11 cellular contexts compared by ENCODE assay signal in genomic region chr1:1462318-1462966, GRCh38. TPM values are rescaled to one million over a fixed set of nuclear protein-coding genes. Genes with fewer than 3 reads are reported as not detected.
DNase-seq lines count a peak whose midpoint lies in the region; ATAC-seq and TF ChIP-seq lines count a peak whose summit lies in the region.
"Had no signal": no experiment of that assay in that cellular context is flagged by ENCODE, and none has a peak within 500 bp of the region (broad histone marks: within the 10 kb centered on the region; RNA-seq: fewer than 3 reads in every experiment).

No MANE protein-coding gene starts in this region.

- peaks cover 6% of the 10 kb centered on the region for H3K4me1 ChIP-seq in lower lobe of right lung

- H3K4me3 ChIP-seq in lower lobe of right lung, result peak overlapping the region; percentile 34
- H3K4me3 ChIP-seq: PC-9 had no signal

- no peaks in the 10 kb centered on the region for H3K27me3 ChIP-seq in lower lobe of right lung (ENCODE audit: low read depth)

- DNase-seq in D341Med (ENCODE audit: low spot score) (peak; percentile 29), HPDE6-E6E7 (ENCODE audit: extremely low spot score) (peak; percentile 64), lower lobe of right lung (peak; percentile 87), CD1c-positive myeloid dendritic cell (ENCODE audit: extremely low spot score) (no peak), T-helper 9 cell (no peak), mesothelial cell of epicardium (ENCODE audit: low spot score in 2 of 2, unreplicated experiment in 2 of 2) (no peak)
- no peak for DNase-seq in activated naive CD8-positive, alpha-beta T cell treated with anti-CD3 and anti-CD28 coated beads, Interleukin-2, amount 10 ng/mL, durations not matched to agents 7 days and 5 days

- peaks cover 3% of the 10 kb centered on the region for H3K36me3 Mint-ChIP-seq in activated naive CD8-positive, alpha-beta T cell treated with anti-CD3 and anti-CD28 coated beads, Interleukin-2, amount 10 ng/mL, durations not matched to agents 7 days and 5 days
- H3K36me3 Mint-ChIP-seq in mesothelial cell of epicardium, result no peaks in the 10 kb centered on the region

- peak overlapping the region; percentile 63 for H3K27ac ChIP-seq in lower lobe of right lung
- H3K27ac ChIP-seq: PC-9 had no signal

- TF ChIP-seq CTCF in lower lobe of right lung (IDR thresholded peaks at IDR 0.05) (no peak), mesothelial cell of epicardium (IDR thresholded peaks at IDR 0.05; ENCODE audit: unreplicated experiment) (no peak)

- peak; percentile 74 for ATAC-seq in activated naive CD8-positive, alpha-beta T cell treated with anti-CD3 and anti-CD28 coated beads, Interleukin-2, amount 10 ng/mL, durations not matched to agents 7 days and 5 days (ENCODE audit: low read depth)
- peak; percentile 94 to 97 for ATAC-seq in lower lobe of right lung
- ATAC-seq in HG03342 (IDR thresholded peaks at IDR 0.05; ENCODE audit: unreplicated experiment), result no peak

- no peaks in the 10 kb centered on the region for H3K9me3 ChIP-seq in lower lobe of right lung

- peak overlapping the region; percentile 67 for H3K27ac Mint-ChIP-seq in activated naive CD8-positive, alpha-beta T cell treated with anti-CD3 and anti-CD28 coated beads, Interleukin-2, amount 10 ng/mL, durations not matched to agents 7 days and 5 days
- H3K27ac Mint-ChIP-seq in mesothelial cell of epicardium, result no peak overlapping the region

- H3K27me3 Mint-ChIP-seq in activated naive CD8-positive, alpha-beta T cell treated with anti-CD3 and anti-CD28 coated beads, Interleukin-2, amount 10 ng/mL, durations not matched to agents 7 days and 5 days, result peaks cover 2% of the 10 kb centered on the region
- H3K27me3 Mint-ChIP-seq in mesothelial cell of epicardium (ENCODE audit: low read depth), result no peaks in the 10 kb centered on the region

- no peaks in the 10 kb centered on the region for H3K4me1 Mint-ChIP-seq in activated naive CD8-positive, alpha-beta T cell treated with anti-CD3 and anti-CD28 coated beads, Interleukin-2, amount 10 ng/mL, durations not matched to agents 7 days and 5 days
- H3K4me1 Mint-ChIP-seq in mesothelial cell of epicardium, result no peaks in the 10 kb centered on the region
- H3K4me1 Mint-ChIP-seq: central memory CD8-positive, alpha-beta T cell had no signal

- no peaks in the 10 kb centered on the region for H3K36me3 ChIP-seq in lower lobe of right lung

- POLR2A ChIA-PET in activated naive CD8-positive, alpha-beta T cell treated with anti-CD3 and anti-CD28 coated beads, Interleukin-2, amount 10 ng/mL, durations not matched to agents 7 days and 5 days (lab: Charles Lee), result interaction anchor here (1.3 kb wide), 1 partner anchor 87 kb away, joined by 5 read pairs; the partner anchor contains the start of gene AURKAIP1

- intact Hi-C loops in lower lobe of right lung (cut with DNase I), result no loop called here

- no peaks in the 10 kb centered on the region for H3K9me3 Mint-ChIP-seq in activated naive CD8-positive, alpha-beta T cell treated with anti-CD3 and anti-CD28 coated beads, Interleukin-2, amount 10 ng/mL, durations not matched to agents 7 days and 5 days
- peaks cover 4% of the 10 kb centered on the region for H3K9me3 Mint-ChIP-seq in mesothelial cell of epicardium
- H3K9me3 Mint-ChIP-seq: central memory CD8-positive, alpha-beta T cell had no signal

- H3K4me3 Mint-ChIP-seq in activated naive CD8-positive, alpha-beta T cell treated with anti-CD3 and anti-CD28 coated beads, Interleukin-2, amount 10 ng/mL, durations not matched to agents 7 days and 5 days, result peak overlapping the region; percentile 60
- no peak overlapping the region for H3K4me3 Mint-ChIP-seq in mesothelial cell of epicardium
- H3K4me3 Mint-ChIP-seq: central memory CD8-positive, alpha-beta T cell had no signal

RNA-seq across cellular contexts. Expression of gene ATAD3B, which starts 9.1 kb away (rescaled TPM):
- 10 to 100 TPM; 35.2 to 37.9 TPM for total RNA-seq in activated naive CD8-positive, alpha-beta T cell treated with anti-CD3 and anti-CD28 coated beads, Interleukin-2, amount 10 ng/mL, durations not matched to agents 7 days and 5 days
- total RNA-seq in lower lobe of right lung, result 19.0 TPM
- 38.5 to 43.6 TPM (median 39.2 TPM) in 3 replicates for total RNA-seq in mesothelial cell of epicardium

RNA-seq across cellular contexts. Expression of gene ATAD3C, which starts 13.0 kb away (rescaled TPM):
- 1 to 10 TPM; 1.0 to 1.7 TPM for total RNA-seq in activated naive CD8-positive, alpha-beta T cell treated with anti-CD3 and anti-CD28 coated beads, Interleukin-2, amount 10 ng/mL, durations not matched to agents 7 days and 5 days
- 7.8 TPM for total RNA-seq in lower lobe of right lung
- 2.2 to 3.9 TPM (median 2.9 TPM) in 3 replicates for total RNA-seq in mesothelial cell of epicardium
- total RNA-seq: skeletal muscle tissue had no signal

RNA-seq across cellular contexts. Expression of gene VWA1, which starts 27.0 kb away (rescaled TPM):
- total RNA-seq in activated naive CD8-positive, alpha-beta T cell treated with anti-CD3 and anti-CD28 coated beads, Interleukin-2, amount 10 ng/mL, durations not matched to agents 7 days and 5 days, result under 1 TPM; 0.36 to 0.85 TPM
- total RNA-seq in lower lobe of right lung (58.7 TPM), mesothelial cell of epicardium (57.0 to 59.1 TPM (median 57.7 TPM) in 3 replicates)

RNA-seq across cellular contexts. Expression of gene ANKRD65, which starts 41.4 kb away (rescaled TPM):
- total RNA-seq in activated naive CD8-positive, alpha-beta T cell treated with anti-CD3 and anti-CD28 coated beads, Interleukin-2, amount 10 ng/mL, durations not matched to agents 7 days and 5 days, result not detected
- total RNA-seq in lower lobe of right lung (22.3 TPM), mesothelial cell of epicardium (10.9 to 12.3 TPM (median 11.3 TPM) in 3 replicates)

RNA-seq across cellular contexts. Expression of gene ATAD3A, which starts 49.5 kb away (rescaled TPM):
- total RNA-seq in activated naive CD8-positive, alpha-beta T cell treated with anti-CD3 and anti-CD28 coated beads, Interleukin-2, amount 10 ng/mL, durations not matched to agents 7 days and 5 days, result 10 to 100 TPM; 32.6 to 33.6 TPM
- 14.1 TPM for total RNA-seq in lower lobe of right lung
- 31.8 to 35.4 TPM (median 35.3 TPM) in 3 replicates for total RNA-seq in mesothelial cell of epicardium

Comparison
In these comparisons a context has a peak if more than half of its experiments do, and no peak if none do; other contexts are left out.
1. DNase-seq: peak in D341Med (single experiment), HPDE6-E6E7 (single experiment) and lower lobe of right lung (single experiment); none in activated naive CD8-positive, alpha-beta T cell treated with anti-CD3 and anti-CD28 coated beads, Interleukin-2, amount 10 ng/mL, durations not matched to agents 7 days and 5 days (single experiment), CD1c-positive myeloid dendritic cell (single experiment), T-helper 9 cell (single experiment) and mesothelial cell of epicardium (0 of 2).
2. RNA of gene VWA1, which starts 27.0 kb away (total RNA-seq): 57.0 to 59.1 TPM in mesothelial cell of epicardium and 58.7 TPM in lower lobe of right lung (single experiment); 0.36 to 0.85 TPM in activated naive CD8-positive, alpha-beta T cell treated with anti-CD3 and anti-CD28 coated beads, Interleukin-2, amount 10 ng/mL, durations not matched to agents 7 days and 5 days; every median in the first group is over 10 times any median in the second.